In the genomic region with DNA sequence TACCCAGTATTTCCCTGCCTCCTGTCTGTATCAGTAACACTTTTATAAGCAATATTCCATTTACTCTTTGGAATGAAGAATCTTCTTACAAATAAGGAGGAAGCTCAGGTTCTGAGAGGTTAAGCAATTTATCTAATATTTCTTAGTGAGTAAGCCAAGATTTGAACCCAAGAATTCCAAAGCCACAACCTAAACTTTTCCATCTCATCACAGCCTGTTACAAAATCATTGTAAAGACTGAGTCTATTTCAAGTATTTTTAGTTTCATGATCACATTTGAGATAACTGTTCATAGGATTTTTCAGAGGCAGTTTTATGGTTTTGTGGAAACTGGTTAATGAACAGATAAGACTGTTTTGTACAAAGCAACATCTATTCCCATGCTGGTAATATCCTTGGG, we compare ENCODE assay signal across 25 cellular contexts. TPM values are rescaled to one million over a fixed set of nuclear protein-coding genes. Genes with fewer than 3 reads are reported as not detected.
DNase-seq lines count a peak whose midpoint lies in the region; ATAC-seq, FAIRE-seq and TF ChIP-seq lines count a peak whose summit lies in the region.
"Had no signal": no experiment of that assay in that cellular context is flagged by ENCODE, and none has a peak within 500 bp of the region (broad histone marks: within the 10 kb centered on the region; RNA-seq: fewer than 3 reads in every experiment).

No MANE protein-coding gene starts in this region.

- H4K20me1 ChIP-seq in astrocyte (ENCODE audit: insufficient read depth, low read length) = no peaks in the 10 kb centered on the region

- H3K27me3 Mint-ChIP-seq in astrocyte (ENCODE audit: low read depth, unreplicated experiment) = peaks cover 6% of the 10 kb centered on the region
- no peaks in the 10 kb centered on the region for H3K27me3 Mint-ChIP-seq in mesothelial cell of epicardium (ENCODE audit: low read depth)

- TF ChIP-seq CTCF in astrocyte (IDR thresholded peaks at IDR 0.05; ENCODE audit: insufficient read depth, low read depth, low read length) (no peak), mesothelial cell of epicardium (IDR thresholded peaks at IDR 0.05; ENCODE audit: unreplicated experiment) (no peak)

- no peak for FAIRE-seq in astrocyte (lab: Jason Lieb, UNC)
- FAIRE-seq: A549, H1 had no signal

- H3K9me3 ChIP-seq in astrocyte (ENCODE audit: insufficient read depth, low read depth, low read length) = no peaks in the 10 kb centered on the region
- H3K9me3 ChIP-seq: A549, BE2C had no signal

- H3K4me1 Mint-ChIP-seq in astrocyte (ENCODE audit: low read depth, unreplicated experiment) = peaks cover 7% of the 10 kb centered on the region
- peaks cover 52% of the 10 kb centered on the region for H3K4me1 Mint-ChIP-seq in mesothelial cell of epicardium

- H3K4me3 Mint-ChIP-seq in astrocyte (ENCODE audit: unreplicated experiment) (no peak overlapping the region), mesothelial cell of epicardium (no peak overlapping the region)

- ATAC-seq in GM18517 (IDR thresholded peaks at IDR 0.05; ENCODE audit: unreplicated experiment) = no peak
- ATAC-seq: A549, HCT116 had no signal

- no peaks in the 10 kb centered on the region for H3K4me1 ChIP-seq in astrocyte (ENCODE audit: insufficient read depth, low read length)
- H3K4me1 ChIP-seq: A549 had no signal

- DNase-seq in GM03348 (ENCODE audit: low spot score) = peak; percentile 12
- peak; percentile 41 for DNase-seq in astrocyte (ENCODE audit: low read depth)
- DNase-seq in mesothelial cell of epicardium (ENCODE audit: low spot score in 2 of 2, unreplicated experiment in 2 of 2) = no peak
- no peak for DNase-seq in Ammon's horn (ENCODE audit: low spot score)
- no peak for DNase-seq in mucosa of gallbladder (ENCODE audit: low spot score)
- no peak for DNase-seq in NCI-H1105 (lab: John Stamatoyannopoulos, UW)
- DNase-seq: BE2C, DMS153, DND-41, IMR-90, KG1, NCI-H1092, NCI-H1436, NCI-H187, NCI-H2081 treated with DMSO at 0.1 percent for 48 hours, NCI-H2171, NCI-H226, NCI-H510A, NCI-H69, SHP77 had no signal

- H3K9ac ChIP-seq in astrocyte (ENCODE audit: low read length) = no peak overlapping the region

- H3K9me3 Mint-ChIP-seq in astrocyte (ENCODE audit: unreplicated experiment) (no peaks in the 10 kb centered on the region), mesothelial cell of epicardium (no peaks in the 10 kb centered on the region)

- H3K27ac Mint-ChIP-seq in astrocyte (ENCODE audit: unreplicated experiment) (no peak overlapping the region), mesothelial cell of epicardium (peak overlapping the region; percentile 57)

- H3K4me2 ChIP-seq in astrocyte (ENCODE audit: low read length) = no peak overlapping the region
- H3K4me2 ChIP-seq: A549 had no signal

- H3K79me2 ChIP-seq in astrocyte (ENCODE audit: insufficient read depth, low read length) = no peaks in the 10 kb centered on the region

- no peak overlapping the region for H3K27ac ChIP-seq in astrocyte (ENCODE audit: low read depth, low read length)
- H3K27ac ChIP-seq: A549, RWPE1 had no signal

- no peaks in the 10 kb centered on the region for H3K36me3 ChIP-seq in astrocyte (ENCODE audit: insufficient read depth, low read length)
- H3K36me3 ChIP-seq: BE2C had no signal

- H3K36me3 Mint-ChIP-seq in astrocyte (ENCODE audit: low read depth, unreplicated experiment) (no peaks in the 10 kb centered on the region), mesothelial cell of epicardium (no peaks in the 10 kb centered on the region)

- H3K27me3 ChIP-seq in astrocyte (ENCODE audit: insufficient read depth, low read length) = peaks cover 11% of the 10 kb centered on the region
- H3K27me3 ChIP-seq: BE2C had no signal

- H2AFZ ChIP-seq in astrocyte (ENCODE audit: low read depth, low read length) = no peak overlapping the region

- H3K4me3 ChIP-seq in astrocyte (ENCODE audit: insufficient read depth, low read depth, low read length) = no peak overlapping the region
- H3K4me3 ChIP-seq: A549 had no signal

RNA-seq across cellular contexts. Expression of gene HHAT, which starts 29.8 kb away (rescaled TPM):
- total RNA-seq in astrocyte (11.4 and 12.0 TPM in 2 replicates), mesothelial cell of epicardium (17.4 to 19.2 TPM (median 18.0 TPM) in 3 replicates), mucosa of gallbladder (14.4 TPM)

Comparison
In these comparisons a context has a peak if more than half of its experiments do, and no peak if none do; other contexts are left out.
1. DNase-seq: peak in GM03348 (single experiment) and astrocyte (single experiment); none in mesothelial cell of epicardium (0 of 2), Ammon's horn (single experiment), mucosa of gallbladder (single experiment) and NCI-H1105 (single experiment).